ENCODE assay signal across 8 cellular contexts in genomic region chr1:97488505-97488904, GRCh38.
"Had no signal": no experiment of that assay in that cellular context is flagged by ENCODE, and none has a peak within 500 bp of the region (broad histone marks: within the 10 kb centered on the region; RNA-seq: fewer than 3 reads in every experiment).

No MANE protein-coding gene starts in this region.

- DNase-seq: activated CD4-positive, alpha-beta T cell treated with anti-CD3 and anti-CD28 coated beads, Interleukin-2, amount 50 U/mL, for 4 hours; activated gamma-delta T cell; effector memory CD8-positive, alpha-beta T cell; gastrocnemius medialis; head of caudate nucleus; left ventricle myocardium inferior; stimulated activated naive B cell treated with anti-CD40 and anti-IgM and Interleukin-4, amounts not matched to agents 10 μg/mL and 1 μg/mL and 100 μg/mL, for 72 hours; upper lobe of right lung had no signal

- ATAC-seq: effector memory CD8-positive, alpha-beta T cell; gastrocnemius medialis; stimulated activated naive B cell treated with anti-CD40 and anti-IgM and Interleukin-4, amounts not matched to agents 10 μg/mL and 1 μg/mL and 100 μg/mL, for 72 hours; upper lobe of right lung had no signal
